ENCODE assay signal across 24 cellular contexts in the genomic region with DNA sequence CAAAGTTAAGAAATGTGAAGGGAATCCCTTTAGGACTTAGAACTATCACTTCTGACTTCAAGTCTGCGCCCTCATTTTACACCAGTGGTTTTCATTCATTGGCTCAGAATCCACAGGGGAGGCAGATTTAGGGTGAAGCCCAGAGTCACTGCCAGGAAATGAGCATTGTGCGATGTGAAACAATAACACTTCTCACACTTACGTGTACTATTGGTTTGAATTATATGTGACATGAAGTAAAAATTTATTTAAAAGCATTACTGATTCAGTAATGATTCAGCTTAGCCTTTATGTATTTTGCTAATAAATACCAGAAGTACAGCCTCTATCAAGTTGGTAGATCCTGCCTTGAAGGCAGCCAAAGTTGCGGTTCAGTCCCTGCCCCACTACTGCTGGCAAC.
DNase-seq lines count a peak whose midpoint lies in the region; ATAC-seq and TF ChIP-seq lines count a peak whose summit lies in the region.
"Had no signal": no experiment of that assay in that cellular context is flagged by ENCODE, and none has a peak within 500 bp of the region (broad histone marks: within the 10 kb centered on the region; RNA-seq: fewer than 3 reads in every experiment).

No MANE protein-coding gene starts in this region.

- no peak overlapping the region for H3K4me3 ChIP-seq in GM23338
- no peak overlapping the region for H3K4me3 ChIP-seq in Peyer's patch
- H3K4me3 ChIP-seq: adrenal gland, breast epithelium, right lobe of liver, SK-N-MC had no signal

- H3K9me3 Mint-ChIP-seq in activated naive CD4-positive, alpha-beta T cell treated with anti-CD3 and anti-CD28 coated beads, Interleukin-2, amount 50 U/mL, for 24 hours = no peaks in the 10 kb centered on the region
- no peaks in the 10 kb centered on the region for H3K9me3 Mint-ChIP-seq in activated naive CD4-positive, alpha-beta T cell treated with anti-CD3 and anti-CD28 coated beads, Interleukin-2, amount 10 ng/mL, durations not matched to agents 7 days and 5 days
- no peaks in the 10 kb centered on the region for H3K9me3 Mint-ChIP-seq in GM23338
- H3K9me3 Mint-ChIP-seq in central memory CD8-positive, alpha-beta T cell = no peaks in the 10 kb centered on the region
- H3K9me3 Mint-ChIP-seq in natural killer cell = no peaks in the 10 kb centered on the region
- H3K9me3 Mint-ChIP-seq in chondrocyte (ENCODE audit: low read depth) = no peaks in the 10 kb centered on the region
- H3K9me3 Mint-ChIP-seq: activated B cell treated with CpG ODN at 0.5 μM for 24 hours, nephron had no signal

- H3K36me3 Mint-ChIP-seq in activated naive CD4-positive, alpha-beta T cell treated with anti-CD3 and anti-CD28 coated beads, Interleukin-2, amount 50 U/mL, for 24 hours = no peaks in the 10 kb centered on the region
- no peaks in the 10 kb centered on the region for H3K36me3 Mint-ChIP-seq in activated naive CD4-positive, alpha-beta T cell treated with anti-CD3 and anti-CD28 coated beads, Interleukin-2, amount 10 ng/mL, durations not matched to agents 7 days and 5 days
- no peaks in the 10 kb centered on the region for H3K36me3 Mint-ChIP-seq in GM23338 (ENCODE audit: low read depth)
- H3K36me3 Mint-ChIP-seq in central memory CD8-positive, alpha-beta T cell (ENCODE audit: insufficient read depth) = no peaks in the 10 kb centered on the region
- no peaks in the 10 kb centered on the region for H3K36me3 Mint-ChIP-seq in natural killer cell
- no peaks in the 10 kb centered on the region for H3K36me3 Mint-ChIP-seq in chondrocyte (ENCODE audit: low read depth)

- intact Hi-C loops in natural killer cell (cut with micrococcal nuclease) = loop anchor here (1.0 kb wide), 1 partner anchor 188 kb away; no protein-coding TSS in a partner anchor

- no peak for TF ChIP-seq CTCF in GM23338 (conservative IDR thresholded peaks at IDR 0.05; ENCODE audit: low read depth in 2 of 2)
- TF ChIP-seq CTCF in natural killer cell (IDR thresholded peaks at IDR 0.05) = peak; percentile 16
- TF ChIP-seq CTCF in Peyer's patch (IDR thresholded peaks at IDR 0.05) = no peak
- no peak for TF ChIP-seq CTCF in chondrocyte (IDR thresholded peaks at IDR 0.05)

- no peaks in the 10 kb centered on the region for H3K27me3 Mint-ChIP-seq in activated naive CD4-positive, alpha-beta T cell treated with anti-CD3 and anti-CD28 coated beads, Interleukin-2, amount 50 U/mL, for 24 hours
- no peaks in the 10 kb centered on the region for H3K27me3 Mint-ChIP-seq in activated naive CD4-positive, alpha-beta T cell treated with anti-CD3 and anti-CD28 coated beads, Interleukin-2, amount 10 ng/mL, durations not matched to agents 7 days and 5 days
- H3K27me3 Mint-ChIP-seq in GM23338 (ENCODE audit: insufficient read depth, low read depth, poor library complexity) (peaks cover 3% of the 10 kb centered on the region), natural killer cell (ENCODE audit: low read depth in 2 of 2) (no peaks in the 10 kb centered on the region), chondrocyte (ENCODE audit: low read depth) (no peaks in the 10 kb centered on the region)
- H3K27me3 Mint-ChIP-seq in central memory CD8-positive, alpha-beta T cell = no peaks in the 10 kb centered on the region

- H3K79me2 ChIP-seq in GM23338 (replicated peaks; ENCODE audit: insufficient read depth) = no peaks in the 10 kb centered on the region
- H3K79me2 ChIP-seq: parathyroid adenoma had no signal

- no peaks in the 10 kb centered on the region for H3K9me3 ChIP-seq in Peyer's patch
- H3K9me3 ChIP-seq: adrenal gland, breast epithelium, right lobe of liver had no signal

- H3K27ac ChIP-seq in GM23338 (ENCODE audit: low read depth) = no peak overlapping the region
- H3K27ac ChIP-seq in Peyer's patch = no peak overlapping the region
- H3K27ac ChIP-seq: adrenal gland, breast epithelium, foreskin keratinocyte, KMS-11, parathyroid adenoma, right lobe of liver, SK-N-MC had no signal

- H3K27me3 ChIP-seq in GM23338 (ENCODE audit: insufficient read depth) (no peaks in the 10 kb centered on the region), Peyer's patch (no peaks in the 10 kb centered on the region)
- H3K27me3 ChIP-seq: adrenal gland, breast epithelium, foreskin keratinocyte, right lobe of liver had no signal

- DNase-seq in activated naive CD4-positive, alpha-beta T cell treated with anti-CD3 and anti-CD28 coated beads, Interleukin-2, amount 10 ng/mL, durations not matched to agents 7 days and 5 days = no peak
- DNase-seq in GM23338 (ENCODE audit: low spot score) = peak; percentile 15
- peak in 1 of 2 donors; percentile 21 for DNase-seq in central memory CD8-positive, alpha-beta T cell (ENCODE audit: low spot score in 2 of 2)
- peak; percentile 26 for DNase-seq in natural killer cell
- no peak for DNase-seq in Peyer's patch
- no peak for DNase-seq in chondrocyte (ENCODE audit: low spot score)
- DNase-seq in T-helper 9 cell = no peak
- DNase-seq: activated B cell treated with CpG ODN at 0.5 μM for 24 hours, adrenal gland, cortex of kidney, foreskin keratinocyte, NCI-H1694, NCI-H2171 treated with DMSO at 0.1 percent for 48 hours, NCI-H524 treated with DMSO at 0.1 percent for 48 hours, right lobe of liver, substantia nigra had no signal

- H3K4me2 ChIP-seq in GM23338 = no peak overlapping the region
- H3K4me2 ChIP-seq: KMS-11 had no signal

- no peaks in the 10 kb centered on the region for H4K20me1 ChIP-seq in GM23338 (replicated peaks; ENCODE audit: insufficient read depth)

- no peak for ATAC-seq in GM23338
- ATAC-seq in central memory CD8-positive, alpha-beta T cell (replicated peaks; ENCODE audit: extremely low read depth, poor library complexity, severe bottlenecking) = peak; percentile 85
- peak; percentile 84 to 88 (median 85) for ATAC-seq in natural killer cell
- ATAC-seq: foreskin keratinocyte, left lobe of liver, right lobe of liver had no signal

- no peaks in the 10 kb centered on the region for H3K36me3 ChIP-seq in GM23338 (ENCODE audit: insufficient read depth)
- no peaks in the 10 kb centered on the region for H3K36me3 ChIP-seq in Peyer's patch
- H3K36me3 ChIP-seq: adrenal gland, breast epithelium, right lobe of liver had no signal

- H3K4me1 ChIP-seq in GM23338 (ENCODE audit: insufficient read depth) = peaks cover 15% of the 10 kb centered on the region
- H3K4me1 ChIP-seq in Peyer's patch = no peaks in the 10 kb centered on the region
- H3K4me1 ChIP-seq: breast epithelium, parathyroid adenoma, right lobe of liver had no signal

- H2AFZ ChIP-seq in GM23338 = no peak overlapping the region
- H2AFZ ChIP-seq: parathyroid adenoma had no signal

- H3K4me1 Mint-ChIP-seq in activated naive CD4-positive, alpha-beta T cell treated with anti-CD3 and anti-CD28 coated beads, Interleukin-2, amount 50 U/mL, for 24 hours = peaks cover 13% of the 10 kb centered on the region
- peaks cover 8% of the 10 kb centered on the region for H3K4me1 Mint-ChIP-seq in activated naive CD4-positive, alpha-beta T cell treated with anti-CD3 and anti-CD28 coated beads, Interleukin-2, amount 10 ng/mL, durations not matched to agents 7 days and 5 days
- H3K4me1 Mint-ChIP-seq in GM23338 (peaks cover 13% of the 10 kb centered on the region), natural killer cell (peaks cover 51 to 56% of the 10 kb centered on the region in 2 donors), chondrocyte (ENCODE audit: low read depth) (peaks cover 26% of the 10 kb centered on the region)
- peaks cover 36% of the 10 kb centered on the region for H3K4me1 Mint-ChIP-seq in central memory CD8-positive, alpha-beta T cell

- CTCF ChIA-PET in activated naive CD4-positive, alpha-beta T cell treated with anti-CD3 and anti-CD28 coated beads, Interleukin-2, amount 10 ng/mL, durations not matched to agents 7 days and 5 days (lab: Charles Lee) = no interaction called here

- no peaks in the 10 kb centered on the region for H3K9me2 ChIP-seq in GM23338 (ENCODE audit: insufficient read depth)

- H3K4me3 Mint-ChIP-seq in activated naive CD4-positive, alpha-beta T cell treated with anti-CD3 and anti-CD28 coated beads, Interleukin-2, amount 50 U/mL, for 24 hours = peak overlapping the region; percentile 23
- no peak overlapping the region for H3K4me3 Mint-ChIP-seq in activated naive CD4-positive, alpha-beta T cell treated with anti-CD3 and anti-CD28 coated beads, Interleukin-2, amount 10 ng/mL, durations not matched to agents 7 days and 5 days
- H3K4me3 Mint-ChIP-seq in GM23338 = no peak overlapping the region
- peak overlapping the region; percentile 2 for H3K4me3 Mint-ChIP-seq in central memory CD8-positive, alpha-beta T cell
- peak overlapping the region; percentile 74 for H3K4me3 Mint-ChIP-seq in natural killer cell
- H3K4me3 Mint-ChIP-seq in chondrocyte (ENCODE audit: unreplicated experiment) = no peak overlapping the region
- H3K4me3 Mint-ChIP-seq: activated B cell treated with CpG ODN at 0.5 μM for 24 hours, mesothelial cell of epicardium, nephron had no signal

- H3F3A ChIP-seq in GM23338 (replicated peaks; ENCODE audit: low read depth) = no peaks in the 10 kb centered on the region

- no peak for TF ChIP-seq POLR2A in Peyer's patch (IDR thresholded peaks at IDR 0.05)

- H3K27ac Mint-ChIP-seq in activated naive CD4-positive, alpha-beta T cell treated with anti-CD3 and anti-CD28 coated beads, Interleukin-2, amount 50 U/mL, for 24 hours = no peak overlapping the region
- H3K27ac Mint-ChIP-seq in activated naive CD4-positive, alpha-beta T cell treated with anti-CD3 and anti-CD28 coated beads, Interleukin-2, amount 10 ng/mL, durations not matched to agents 7 days and 5 days = no peak overlapping the region
- H3K27ac Mint-ChIP-seq in GM23338 = no peak overlapping the region
- no peak overlapping the region for H3K27ac Mint-ChIP-seq in central memory CD8-positive, alpha-beta T cell (ENCODE audit: low read depth)
- H3K27ac Mint-ChIP-seq in natural killer cell = peak overlapping the region; percentile 91 to 92
- no peak overlapping the region for H3K27ac Mint-ChIP-seq in chondrocyte (ENCODE audit: unreplicated experiment)
- H3K27ac Mint-ChIP-seq: activated B cell treated with CpG ODN at 0.5 μM for 24 hours, mesothelial cell of epicardium, nephron had no signal

Comparison
In these comparisons a context has a peak if more than half of its experiments do, and no peak if none do; other contexts are left out.
1. H3K4me3 Mint-ChIP-seq: peak in activated naive CD4-positive, alpha-beta T cell treated with anti-CD3 and anti-CD28 coated beads, Interleukin-2, amount 50 U/mL, for 24 hours (single experiment), central memory CD8-positive, alpha-beta T cell (single experiment) and natural killer cell (single experiment); none in activated naive CD4-positive, alpha-beta T cell treated with anti-CD3 and anti-CD28 coated beads, Interleukin-2, amount 10 ng/mL, durations not matched to agents 7 days and 5 days (single experiment), GM23338 (single experiment) and chondrocyte (single experiment).
2. H3K27ac Mint-ChIP-seq: peak in natural killer cell (2 of 2); none in activated naive CD4-positive, alpha-beta T cell treated with anti-CD3 and anti-CD28 coated beads, Interleukin-2, amount 50 U/mL, for 24 hours (single experiment), activated naive CD4-positive, alpha-beta T cell treated with anti-CD3 and anti-CD28 coated beads, Interleukin-2, amount 10 ng/mL, durations not matched to agents 7 days and 5 days (single experiment), GM23338 (single experiment), central memory CD8-positive, alpha-beta T cell (single experiment) and chondrocyte (single experiment).
3. DNase-seq: peak in GM23338 (single experiment) and natural killer cell (single experiment); none in activated naive CD4-positive, alpha-beta T cell treated with anti-CD3 and anti-CD28 coated beads, Interleukin-2, amount 10 ng/mL, durations not matched to agents 7 days and 5 days (single experiment), Peyer's patch (0 of 3), chondrocyte (single experiment) and T-helper 9 cell (single experiment).